1 cellular context compared by ENCODE assay signal in the genomic region with DNA sequence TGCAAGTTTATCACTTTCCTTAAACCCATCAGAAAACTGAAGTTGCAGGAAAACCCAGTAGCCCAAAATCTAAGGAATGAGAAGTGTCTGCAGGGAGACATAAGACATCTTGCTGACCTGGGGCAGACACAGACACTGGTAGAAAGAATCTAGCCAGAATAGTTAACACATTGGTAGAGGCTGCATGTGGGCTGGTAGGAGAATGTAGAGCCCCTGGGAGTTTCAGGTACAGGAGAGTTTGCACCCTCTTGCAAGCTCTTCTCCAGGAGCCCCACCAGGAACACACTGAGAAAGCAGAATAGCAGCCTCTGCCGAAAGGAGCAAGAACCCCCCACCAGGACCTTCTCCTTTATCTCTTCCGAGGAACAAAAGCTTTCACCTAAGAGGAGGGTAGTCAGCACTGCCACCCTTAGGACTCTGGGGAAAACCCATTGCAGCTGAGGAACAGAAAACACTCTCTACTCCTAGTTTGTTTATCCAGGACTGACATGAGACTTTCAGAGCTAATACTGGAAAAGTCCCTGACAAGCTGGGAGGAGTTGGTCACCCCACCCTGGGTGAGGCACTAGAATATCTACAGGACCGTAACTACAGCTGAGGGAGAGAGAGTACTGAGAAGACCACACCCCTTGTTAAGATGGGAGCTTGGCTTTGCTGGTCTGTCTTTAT.
TF ChIP-seq lines count a peak whose summit lies in the region.

No MANE protein-coding gene starts in this region.

TF ChIP-seq in H1, 55 proteins besides CTCF, POLR2A, EP300 and RAD21:
- TF ChIP-seq NRF1 (IDR thresholded peaks at IDR 0.05; ENCODE audit: low read depth, low read length), result no peak
- no peak for TF ChIP-seq CHD1 (IDR thresholded peaks at IDR 0.05; ENCODE audit: low read depth, low read length)
- TF ChIP-seq RFX5 (IDR thresholded peaks at IDR 0.05; ENCODE audit: borderline replicate concordance, low read depth, low read length), result no peak
- no peak for TF ChIP-seq KDM4A (IDR thresholded peaks at IDR 0.05; ENCODE audit: low read depth, low read length, severe bottlenecking)
- no peak for TF ChIP-seq ASH2L (IDR thresholded peaks at IDR 0.05; ENCODE audit: low read length)
- no peak for TF ChIP-seq FOSL1 (IDR thresholded peaks at IDR 0.05; ENCODE audit: insufficient read depth, low read depth, low read length)
- no peak for TF ChIP-seq YY1 (IDR thresholded peaks at IDR 0.05; ENCODE audit: low read depth, low read length)
- TF ChIP-seq SP1 (IDR thresholded peaks at IDR 0.05; ENCODE audit: low read depth, low read length), result no peak
- TF ChIP-seq POLR2AphosphoS5 (IDR thresholded peaks at IDR 0.05; ENCODE audit: low read depth, low read length), result no peak
- TF ChIP-seq BRCA1 (IDR thresholded peaks at IDR 0.05; ENCODE audit: low read depth, low read length), result no peak
- no peak for TF ChIP-seq JUN (IDR thresholded peaks at IDR 0.05; ENCODE audit: low read depth, low read length)
- TF ChIP-seq BACH1 (IDR thresholded peaks at IDR 0.05; ENCODE audit: low read length), result no peak
- no peak for TF ChIP-seq CREB1 (IDR thresholded peaks at IDR 0.05)
- no peak for TF ChIP-seq HDAC2 (IDR thresholded peaks at IDR 0.05; ENCODE audit: borderline replicate concordance in 1 of 2, low read depth in 2 of 2, low read length in 2 of 2)
- TF ChIP-seq SP2 (IDR thresholded peaks at IDR 0.05; ENCODE audit: low read length), result no peak
- TF ChIP-seq, protein P1, sequence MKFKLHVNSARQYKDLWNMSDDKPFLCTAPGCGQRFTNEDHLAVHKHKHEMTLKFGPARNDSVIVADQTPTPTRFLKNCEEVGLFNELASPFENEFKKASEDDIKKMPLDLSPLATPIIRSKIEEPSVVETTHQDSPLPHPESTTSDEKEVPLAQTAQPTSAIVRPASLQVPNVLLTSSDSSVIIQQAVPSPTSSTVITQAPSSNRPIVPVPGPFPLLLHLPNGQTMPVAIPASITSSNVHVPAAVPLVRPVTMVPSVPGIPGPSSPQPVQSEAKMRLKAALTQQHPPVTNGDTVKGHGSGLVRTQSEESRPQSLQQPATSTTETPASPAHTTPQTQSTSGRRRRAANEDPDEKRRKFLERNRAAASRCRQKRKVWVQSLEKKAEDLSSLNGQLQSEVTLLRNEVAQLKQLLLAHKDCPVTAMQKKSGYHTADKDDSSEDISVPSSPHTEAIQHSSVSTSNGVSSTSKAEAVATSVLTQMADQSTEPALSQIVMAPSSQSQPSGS (IDR thresholded peaks at IDR 0.05; ENCODE audit: low read length), result no peak
- no peak for TF ChIP-seq EGR1 (IDR thresholded peaks at IDR 0.05; ENCODE audit: borderline replicate concordance, low read depth, low read length)
- TF ChIP-seq GTF2F1 (IDR thresholded peaks at IDR 0.05; ENCODE audit: borderline replicate concordance, low read depth, low read length), result no peak
- TF ChIP-seq CHD2 (IDR thresholded peaks at IDR 0.05; ENCODE audit: low read length), result no peak
